Comparison of ENCODE assay signal across 8 cellular contexts in the genomic region with DNA sequence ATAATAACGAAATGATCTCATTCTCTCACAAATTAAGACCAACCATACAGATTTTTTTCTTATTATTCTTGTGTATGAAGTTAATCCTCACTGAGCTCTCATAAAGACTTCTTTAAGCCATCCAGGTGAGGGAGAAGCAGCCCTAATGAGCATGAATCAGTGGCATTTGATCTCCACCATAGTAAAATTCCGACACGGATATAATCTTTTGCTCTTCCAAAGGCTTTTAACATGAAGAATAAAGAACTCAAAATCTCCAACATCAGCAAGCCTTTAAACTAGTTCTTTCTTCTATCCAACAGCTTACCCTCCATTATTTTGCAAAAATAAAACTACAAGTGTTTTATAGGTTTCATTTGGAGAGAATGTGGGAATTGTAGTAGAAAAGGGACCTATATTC.
"Had no signal": no experiment of that assay in that cellular context is flagged by ENCODE, and none has a peak within 500 bp of the region (broad histone marks: within the 10 kb centered on the region; RNA-seq: fewer than 3 reads in every experiment).

No MANE protein-coding gene starts in this region.

- H3K36me3 Mint-ChIP-seq: IgD-negative memory B cell had no signal

- H3K4me1 Mint-ChIP-seq: IgD-negative memory B cell had no signal

- H3K27ac ChIP-seq: HL-60, KMS-11 had no signal

- ATAC-seq: HepG2, K562 had no signal

- H3K4me3 ChIP-seq: K562 had no signal

- H3K27me3 Mint-ChIP-seq: IgD-negative memory B cell had no signal

- H3K4me3 Mint-ChIP-seq: IgD-negative memory B cell had no signal

- H3K27ac Mint-ChIP-seq: IgD-negative memory B cell had no signal

- DNase-seq: IMR-90, KBM-7, KG1 had no signal

- H3K4me2 ChIP-seq: KMS-11 had no signal
